In genomic region chr4:48129307-48130014, GRCh38 we compare ENCODE assay signal across 7 cellular contexts. TPM values are rescaled to one million over a fixed set of nuclear protein-coding genes. Genes with fewer than 3 reads are reported as not detected.
A peak's percentile ranks its signal among the peaks of the same experiment; 100 is the strongest.
DNase-seq lines count a peak whose midpoint lies in the region; ATAC-seq and TF ChIP-seq lines count a peak whose summit lies in the region.

No MANE protein-coding gene starts in this region.

- no peak overlapping the region for H3K4me3 ChIP-seq in left ventricle myocardium inferior

- peaks cover 87% of the 10 kb centered on the region for H3K4me1 Mint-ChIP-seq in activated CD4-positive, alpha-beta memory T cell treated with anti-CD3 and anti-CD28 coated beads for 36 hours (ENCODE audit: low read depth)

- H3K36me3 ChIP-seq in left ventricle myocardium inferior: no peaks in the 10 kb centered on the region

- H3K36me3 Mint-ChIP-seq in activated CD4-positive, alpha-beta memory T cell treated with anti-CD3 and anti-CD28 coated beads for 36 hours: peaks cover 20% of the 10 kb centered on the region

- peak; percentile 24 for DNase-seq in LHCN-M2 (ENCODE audit: low read depth)
- peak; percentile 75 for DNase-seq in activated CD4-positive, alpha-beta memory T cell treated with anti-CD3 and anti-CD28 coated beads for 36 hours
- DNase-seq in left ventricle myocardium inferior: no peak
- peak; percentile 42 for DNase-seq in stimulated activated naive CD4-positive, alpha-beta T cell treated with Interleukin-2 at 50 U/mL for 16 hours (lab: John Stamatoyannopoulos, UW)
- no peak for DNase-seq in H4 (ENCODE audit: low spot score)
- DNase-seq in mesenteric fat pad (ENCODE audit: low spot score): no peak

- no peaks in the 10 kb centered on the region for H3K27me3 Mint-ChIP-seq in activated CD4-positive, alpha-beta memory T cell treated with anti-CD3 and anti-CD28 coated beads for 36 hours

- peak overlapping the region; percentile 34 for H3K27ac ChIP-seq in left ventricle myocardium inferior (replicated peaks)

- H3K27ac Mint-ChIP-seq in activated CD4-positive, alpha-beta memory T cell treated with anti-CD3 and anti-CD28 coated beads for 36 hours: peak overlapping the region; percentile 95

- peaks cover 61% of the 10 kb centered on the region for H3K4me1 ChIP-seq in left ventricle myocardium inferior

- TF ChIP-seq CTCF in left ventricle myocardium inferior (IDR thresholded peaks at IDR 0.05; ENCODE audit: borderline replicate concordance): no peak

- POLR2A ChIA-PET in activated CD4-positive, alpha-beta memory T cell treated with anti-CD3 and anti-CD28 coated beads for 36 hours (lab: Charles Lee): interaction anchor here (0.5 to 1.9 kb wide), 6 partner anchors 9 to 93 kb away, joined by 3 to 21 read pairs (median 3); no protein-coding TSS in a partner anchor

- H3K4me3 Mint-ChIP-seq in activated CD4-positive, alpha-beta memory T cell treated with anti-CD3 and anti-CD28 coated beads for 36 hours: peak overlapping the region; percentile 80

- no peaks in the 10 kb centered on the region for H3K9me3 Mint-ChIP-seq in activated CD4-positive, alpha-beta memory T cell treated with anti-CD3 and anti-CD28 coated beads for 36 hours

- H3K9me3 ChIP-seq in left ventricle myocardium inferior (replicated peaks): no peaks in the 10 kb centered on the region

- no peak for ATAC-seq in HG02763 (IDR thresholded peaks at IDR 0.05; ENCODE audit: unreplicated experiment)

- CTCF ChIA-PET in activated CD4-positive, alpha-beta memory T cell treated with anti-CD3 and anti-CD28 coated beads for 36 hours (lab: Charles Lee): interaction anchor here (0.7 to 10.7 kb wide), 8 partner anchors 10 to 95 kb away, joined by 3 to 112 read pairs (median 10); no protein-coding TSS in a partner anchor

- intact Hi-C loops in activated CD4-positive, alpha-beta memory T cell treated with anti-CD3 and anti-CD28 coated beads for 36 hours (cut with micrococcal nuclease): loop anchor here (1.0 to 5.0 kb wide), 5 partner anchors 17 to 215 kb away; partner anchors contain the start of genes NFXL1, SLAIN2 and TEC
- intact Hi-C loops in left ventricle myocardium inferior (cut with micrococcal nuclease): no loop called here

- no peaks in the 10 kb centered on the region for H3K27me3 ChIP-seq in left ventricle myocardium inferior (ENCODE audit: low read depth)

RNA-seq across cellular contexts. Expression of gene TXK, which starts 4.6 kb away (rescaled TPM):
- total RNA-seq in LHCN-M2 (2014; rRNA removed): 0.51 and 0.92 TPM in 2 replicates
- 0.30 TPM for polyA plus RNA-seq in LHCN-M2 (2012)
- total RNA-seq in activated CD4-positive, alpha-beta memory T cell treated with anti-CD3 and anti-CD28 coated beads for 36 hours: 10 to 100 TPM; 16.5 to 18.4 TPM
- 0.71 TPM for total RNA-seq in left ventricle myocardium inferior
- total RNA-seq in H4 (2014; rRNA removed; shearing (Covaris generic)): 0.06 and 0.64 TPM in 2 replicates
- total RNA-seq in mesenteric fat pad: 1.6 TPM

Comparison
In these comparisons a context has a peak if more than half of its experiments do, and no peak if none do; other contexts are left out.
1. DNase-seq: peak in LHCN-M2 (single experiment), activated CD4-positive, alpha-beta memory T cell treated with anti-CD3 and anti-CD28 coated beads for 36 hours (single experiment) and stimulated activated naive CD4-positive, alpha-beta T cell treated with Interleukin-2 at 50 U/mL for 16 hours (single experiment); none in left ventricle myocardium inferior (single experiment), H4 (single experiment) and mesenteric fat pad (single experiment).